ENCODE assay signal across 6 cellular contexts in genomic region chr3:184320099-184320445, GRCh38.
DNase-seq lines count a peak whose midpoint lies in the region; ATAC-seq lines count a peak whose summit lies in the region.

No MANE protein-coding gene starts in this region.

- DNase-seq in DMS 273 treated with DMSO at 0.1 percent for 48 hours (lab: John Stamatoyannopoulos, UW) (peak; percentile 70), NOMO-1 treated with DMSO at 0.1 percent for 48 hours (lab: John Stamatoyannopoulos, UW; ENCODE audit: unreplicated experiment) (peak; percentile 52), cerebellar cortex (ENCODE audit: low spot score) (peak; percentile 78), nucleus accumbens (lab: John Stamatoyannopoulos, UW) (peak; percentile 37 to 97 (median 86)), NCI-H82 (lab: John Stamatoyannopoulos, UW) (no peak)

- ATAC-seq in HG03159 (IDR thresholded peaks at IDR 0.05; ENCODE audit: unreplicated experiment) = no peak
